In the genomic region with DNA sequence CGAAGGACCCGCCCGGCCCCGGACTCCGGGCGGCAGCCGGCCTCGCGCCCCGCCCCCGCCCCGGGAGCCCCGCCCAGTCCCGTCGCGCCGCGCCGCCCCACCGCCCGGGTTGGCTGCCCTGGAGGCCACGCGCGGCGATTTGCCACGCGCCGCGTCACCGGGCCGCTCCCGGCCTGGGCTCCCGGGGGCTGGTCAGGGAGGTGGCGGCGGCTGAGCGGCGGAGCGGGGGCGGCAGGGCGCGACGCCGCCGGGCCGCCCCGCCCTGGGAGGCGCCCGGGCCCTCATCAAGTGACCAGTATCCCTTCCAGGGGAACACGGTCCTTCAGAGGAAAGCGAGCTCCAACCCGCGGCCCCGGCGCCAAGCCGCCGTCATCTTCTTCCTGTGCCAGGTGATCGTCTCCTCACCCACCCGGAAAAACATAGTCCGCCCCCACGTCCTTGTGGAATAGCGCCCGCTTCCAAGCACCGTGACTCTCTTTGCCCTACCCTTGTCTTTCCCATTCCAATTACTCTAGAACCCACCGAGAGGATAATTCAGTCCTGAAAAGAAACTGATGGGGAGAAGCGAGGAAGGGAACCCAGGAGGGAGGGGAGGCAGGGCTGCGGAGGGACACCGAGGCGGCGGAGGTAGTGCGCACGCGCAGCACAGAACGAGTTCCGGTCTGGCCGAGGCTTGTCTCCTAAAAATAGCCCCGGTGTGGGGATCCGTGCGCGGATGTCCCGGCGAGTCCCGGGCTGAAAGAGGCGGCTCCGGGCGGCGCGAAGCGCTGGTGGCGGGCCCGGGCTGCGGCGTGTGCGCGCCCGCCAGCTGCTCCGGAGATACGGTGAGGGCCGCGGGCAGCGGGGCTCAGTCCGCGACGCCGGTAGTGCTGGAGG, we compare ENCODE assay signal across 1 cellular context.
TF ChIP-seq lines count a peak whose summit lies in the region.

A gene (plus strand): TSS at position 704 of the 876 bp plus-strand sequence. CDS start 67,136 bp downstream, outside the sequence.

TF ChIP-seq in HepG2, 621 proteins besides CTCF, POLR2A, EP300 and RAD21 (continued from another document and continues in another):
- TF ChIP-seq, protein P1, sequence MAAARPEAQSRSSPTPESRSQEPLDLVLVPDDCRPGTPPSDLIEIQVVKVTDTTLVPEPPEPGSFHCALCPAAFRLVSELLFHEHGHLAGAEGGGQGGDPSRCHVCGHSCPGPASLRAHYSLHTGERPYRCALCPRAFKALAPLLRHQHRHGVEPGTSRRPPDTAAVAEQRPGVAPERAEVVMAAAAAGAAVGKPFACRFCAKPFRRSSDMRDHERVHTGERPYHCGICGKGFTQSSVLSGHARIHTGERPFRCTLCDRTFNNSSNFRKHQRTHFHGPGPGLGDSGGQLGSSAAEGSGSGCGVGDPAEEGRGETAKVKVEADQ (CRISPR knock-in tag; IDR thresholded peaks at IDR 0.05; ENCODE audit: borderline replicate concordance) = peak; percentile 39; the same call in 1 of the 2 replicates
- TF ChIP-seq TEAD3 (CRISPR knock-in tag; optimal IDR thresholded peaks at IDR 0.05; ENCODE audit: borderline replicate concordance) (no peak), ZMAT3 (CRISPR knock-in tag; conservative IDR thresholded peaks at IDR 0.05) (peak; percentile 54; the same call in 1 of the 2 replicates), ZSCAN29 (CRISPR knock-in tag; conservative IDR thresholded peaks at IDR 0.05) (peak; percentile 40; the same call in 1 of the 2 replicates), MED8 (CRISPR knock-in tag; IDR thresholded peaks at IDR 0.05; ENCODE audit: insufficient replicate concordance) (peak; percentile 61), KAT2B (IDR thresholded peaks at IDR 0.05; ENCODE audit: borderline replicate concordance, low read depth, low read length) (no peak), CC2D1A (CRISPR knock-in tag; IDR thresholded peaks at IDR 0.05) (no peak), ELF3 (CRISPR knock-in tag; IDR thresholded peaks at IDR 0.05) (peak; percentile 53; the same call in 1 of the 2 replicates), PITX1 (CRISPR knock-in tag; IDR thresholded peaks at IDR 0.05) (0 out of 2 replicates have a peak, but pooled peaks have one; percentile 42), ZNF546 (CRISPR knock-in tag; conservative IDR thresholded peaks at IDR 0.05) (no peak; the same call in 1 of the 2 replicates), CHCHD3 (CRISPR knock-in tag; IDR thresholded peaks at IDR 0.05) (no peak), ETV5 (CRISPR knock-in tag; IDR thresholded peaks at IDR 0.05; ENCODE audit: borderline replicate concordance) (peak; percentile 81), ZNF431 (CRISPR knock-in tag; IDR thresholded peaks at IDR 0.05; ENCODE audit: borderline replicate concordance, low read depth) (no peak), ASH2L (IDR thresholded peaks at IDR 0.05; ENCODE audit: insufficient read length, low read depth, low read length) (peak; percentile 93), NFYC (CRISPR knock-in tag; IDR thresholded peaks at IDR 0.05) (no peak), ZNF468 (CRISPR knock-in tag; IDR thresholded peaks at IDR 0.05) (no peak), PRPF4 (IDR thresholded peaks at IDR 0.05; ENCODE audit: low read depth, low read length, poor library complexity, severe bottlenecking) (no peak), ZNF777 (CRISPR knock-in tag; IDR thresholded peaks at IDR 0.05) (peak; percentile 38)
- TF ChIP-seq, protein P2, sequence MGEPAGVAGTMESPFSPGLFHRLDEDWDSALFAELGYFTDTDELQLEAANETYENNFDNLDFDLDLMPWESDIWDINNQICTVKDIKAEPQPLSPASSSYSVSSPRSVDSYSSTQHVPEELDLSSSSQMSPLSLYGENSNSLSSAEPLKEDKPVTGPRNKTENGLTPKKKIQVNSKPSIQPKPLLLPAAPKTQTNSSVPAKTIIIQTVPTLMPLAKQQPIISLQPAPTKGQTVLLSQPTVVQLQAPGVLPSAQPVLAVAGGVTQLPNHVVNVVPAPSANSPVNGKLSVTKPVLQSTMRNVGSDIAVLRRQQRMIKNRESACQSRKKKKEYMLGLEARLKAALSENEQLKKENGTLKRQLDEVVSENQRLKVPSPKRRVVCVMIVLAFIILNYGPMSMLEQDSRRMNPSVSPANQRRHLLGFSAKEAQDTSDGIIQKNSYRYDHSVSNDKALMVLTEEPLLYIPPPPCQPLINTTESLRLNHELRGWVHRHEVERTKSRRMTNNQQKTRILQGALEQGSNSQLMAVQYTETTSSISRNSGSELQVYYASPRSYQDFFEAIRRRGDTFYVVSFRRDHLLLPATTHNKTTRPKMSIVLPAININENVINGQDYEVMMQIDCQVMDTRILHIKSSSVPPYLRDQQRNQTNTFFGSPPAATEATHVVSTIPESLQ (CRISPR knock-in tag; conservative IDR thresholded peaks at IDR 0.05) = peak; percentile 71; the same call in 1 of the 2 replicates
- TF ChIP-seq, protein P3, sequence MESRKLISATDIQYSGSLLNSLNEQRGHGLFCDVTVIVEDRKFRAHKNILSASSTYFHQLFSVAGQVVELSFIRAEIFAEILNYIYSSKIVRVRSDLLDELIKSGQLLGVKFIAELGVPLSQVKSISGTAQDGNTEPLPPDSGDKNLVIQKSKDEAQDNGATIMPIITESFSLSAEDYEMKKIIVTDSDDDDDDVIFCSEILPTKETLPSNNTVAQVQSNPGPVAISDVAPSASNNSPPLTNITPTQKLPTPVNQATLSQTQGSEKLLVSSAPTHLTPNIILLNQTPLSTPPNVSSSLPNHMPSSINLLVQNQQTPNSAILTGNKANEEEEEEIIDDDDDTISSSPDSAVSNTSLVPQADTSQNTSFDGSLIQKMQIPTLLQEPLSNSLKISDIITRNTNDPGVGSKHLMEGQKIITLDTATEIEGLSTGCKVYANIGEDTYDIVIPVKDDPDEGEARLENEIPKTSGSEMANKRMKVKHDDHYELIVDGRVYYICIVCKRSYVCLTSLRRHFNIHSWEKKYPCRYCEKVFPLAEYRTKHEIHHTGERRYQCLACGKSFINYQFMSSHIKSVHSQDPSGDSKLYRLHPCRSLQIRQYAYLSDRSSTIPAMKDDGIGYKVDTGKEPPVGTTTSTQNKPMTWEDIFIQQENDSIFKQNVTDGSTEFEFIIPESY (CRISPR knock-in tag; IDR thresholded peaks at IDR 0.05) = peak; percentile 44; the same call in 1 of the 2 replicates
- TF ChIP-seq, protein P4, sequence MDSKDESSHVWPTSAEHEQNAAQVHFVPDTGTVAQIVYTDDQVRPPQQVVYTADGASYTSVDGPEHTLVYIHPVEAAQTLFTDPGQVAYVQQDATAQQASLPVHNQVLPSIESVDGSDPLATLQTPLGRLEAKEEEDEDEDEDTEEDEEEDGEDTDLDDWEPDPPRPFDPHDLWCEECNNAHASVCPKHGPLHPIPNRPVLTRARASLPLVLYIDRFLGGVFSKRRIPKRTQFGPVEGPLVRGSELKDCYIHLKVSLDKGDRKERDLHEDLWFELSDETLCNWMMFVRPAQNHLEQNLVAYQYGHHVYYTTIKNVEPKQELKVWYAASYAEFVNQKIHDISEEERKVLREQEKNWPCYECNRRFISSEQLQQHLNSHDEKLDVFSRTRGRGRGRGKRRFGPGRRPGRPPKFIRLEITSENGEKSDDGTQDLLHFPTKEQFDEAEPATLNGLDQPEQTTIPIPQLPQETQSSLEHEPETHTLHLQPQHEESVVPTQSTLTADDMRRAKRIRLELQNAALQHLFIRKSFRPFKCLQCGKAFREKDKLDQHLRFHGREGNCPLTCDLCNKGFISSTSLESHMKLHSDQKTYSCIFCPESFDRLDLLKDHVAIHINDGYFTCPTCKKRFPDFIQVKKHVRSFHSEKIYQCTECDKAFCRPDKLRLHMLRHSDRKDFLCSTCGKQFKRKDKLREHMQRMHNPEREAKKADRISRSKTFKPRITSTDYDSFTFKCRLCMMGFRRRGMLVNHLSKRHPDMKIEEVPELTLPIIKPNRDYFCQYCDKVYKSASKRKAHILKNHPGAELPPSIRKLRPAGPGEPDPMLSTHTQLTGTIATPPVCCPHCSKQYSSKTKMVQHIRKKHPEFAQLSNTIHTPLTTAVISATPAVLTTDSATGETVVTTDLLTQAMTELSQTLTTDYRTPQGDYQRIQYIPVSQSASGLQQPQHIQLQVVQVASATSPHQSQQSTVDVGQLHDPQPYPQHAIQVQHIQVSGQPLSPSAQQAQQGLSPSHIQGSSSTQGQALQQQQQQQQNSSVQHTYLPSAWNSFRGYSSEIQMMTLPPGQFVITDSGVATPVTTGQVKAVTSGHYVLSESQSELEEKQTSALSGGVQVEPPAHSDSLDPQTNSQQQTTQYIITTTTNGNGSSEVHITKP (CRISPR knock-in tag; IDR thresholded peaks at IDR 0.05; ENCODE audit: low read depth) = no peak
- TF ChIP-seq, protein P5, sequence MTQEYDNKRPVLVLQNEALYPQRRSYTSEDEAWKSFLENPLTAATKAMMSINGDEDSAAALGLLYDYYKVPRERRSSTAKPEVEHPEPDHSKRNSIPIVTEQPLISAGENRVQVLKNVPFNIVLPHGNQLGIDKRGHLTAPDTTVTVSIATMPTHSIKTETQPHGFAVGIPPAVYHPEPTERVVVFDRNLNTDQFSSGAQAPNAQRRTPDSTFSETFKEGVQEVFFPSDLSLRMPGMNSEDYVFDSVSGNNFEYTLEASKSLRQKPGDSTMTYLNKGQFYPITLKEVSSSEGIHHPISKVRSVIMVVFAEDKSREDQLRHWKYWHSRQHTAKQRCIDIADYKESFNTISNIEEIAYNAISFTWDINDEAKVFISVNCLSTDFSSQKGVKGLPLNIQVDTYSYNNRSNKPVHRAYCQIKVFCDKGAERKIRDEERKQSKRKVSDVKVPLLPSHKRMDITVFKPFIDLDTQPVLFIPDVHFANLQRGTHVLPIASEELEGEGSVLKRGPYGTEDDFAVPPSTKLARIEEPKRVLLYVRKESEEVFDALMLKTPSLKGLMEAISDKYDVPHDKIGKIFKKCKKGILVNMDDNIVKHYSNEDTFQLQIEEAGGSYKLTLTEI (CRISPR knock-in tag; conservative IDR thresholded peaks at IDR 0.05) = no peak
- TF ChIP-seq, protein P6, sequence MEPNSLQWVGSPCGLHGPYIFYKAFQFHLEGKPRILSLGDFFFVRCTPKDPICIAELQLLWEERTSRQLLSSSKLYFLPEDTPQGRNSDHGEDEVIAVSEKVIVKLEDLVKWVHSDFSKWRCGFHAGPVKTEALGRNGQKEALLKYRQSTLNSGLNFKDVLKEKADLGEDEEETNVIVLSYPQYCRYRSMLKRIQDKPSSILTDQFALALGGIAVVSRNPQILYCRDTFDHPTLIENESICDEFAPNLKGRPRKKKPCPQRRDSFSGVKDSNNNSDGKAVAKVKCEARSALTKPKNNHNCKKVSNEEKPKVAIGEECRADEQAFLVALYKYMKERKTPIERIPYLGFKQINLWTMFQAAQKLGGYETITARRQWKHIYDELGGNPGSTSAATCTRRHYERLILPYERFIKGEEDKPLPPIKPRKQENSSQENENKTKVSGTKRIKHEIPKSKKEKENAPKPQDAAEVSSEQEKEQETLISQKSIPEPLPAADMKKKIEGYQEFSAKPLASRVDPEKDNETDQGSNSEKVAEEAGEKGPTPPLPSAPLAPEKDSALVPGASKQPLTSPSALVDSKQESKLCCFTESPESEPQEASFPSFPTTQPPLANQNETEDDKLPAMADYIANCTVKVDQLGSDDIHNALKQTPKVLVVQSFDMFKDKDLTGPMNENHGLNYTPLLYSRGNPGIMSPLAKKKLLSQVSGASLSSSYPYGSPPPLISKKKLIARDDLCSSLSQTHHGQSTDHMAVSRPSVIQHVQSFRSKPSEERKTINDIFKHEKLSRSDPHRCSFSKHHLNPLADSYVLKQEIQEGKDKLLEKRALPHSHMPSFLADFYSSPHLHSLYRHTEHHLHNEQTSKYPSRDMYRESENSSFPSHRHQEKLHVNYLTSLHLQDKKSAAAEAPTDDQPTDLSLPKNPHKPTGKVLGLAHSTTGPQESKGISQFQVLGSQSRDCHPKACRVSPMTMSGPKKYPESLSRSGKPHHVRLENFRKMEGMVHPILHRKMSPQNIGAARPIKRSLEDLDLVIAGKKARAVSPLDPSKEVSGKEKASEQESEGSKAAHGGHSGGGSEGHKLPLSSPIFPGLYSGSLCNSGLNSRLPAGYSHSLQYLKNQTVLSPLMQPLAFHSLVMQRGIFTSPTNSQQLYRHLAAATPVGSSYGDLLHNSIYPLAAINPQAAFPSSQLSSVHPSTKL (CRISPR knock-in tag; IDR thresholded peaks at IDR 0.05) = peak; percentile 32; the same call in 1 of the 2 replicates
- TF ChIP-seq, protein P7, sequence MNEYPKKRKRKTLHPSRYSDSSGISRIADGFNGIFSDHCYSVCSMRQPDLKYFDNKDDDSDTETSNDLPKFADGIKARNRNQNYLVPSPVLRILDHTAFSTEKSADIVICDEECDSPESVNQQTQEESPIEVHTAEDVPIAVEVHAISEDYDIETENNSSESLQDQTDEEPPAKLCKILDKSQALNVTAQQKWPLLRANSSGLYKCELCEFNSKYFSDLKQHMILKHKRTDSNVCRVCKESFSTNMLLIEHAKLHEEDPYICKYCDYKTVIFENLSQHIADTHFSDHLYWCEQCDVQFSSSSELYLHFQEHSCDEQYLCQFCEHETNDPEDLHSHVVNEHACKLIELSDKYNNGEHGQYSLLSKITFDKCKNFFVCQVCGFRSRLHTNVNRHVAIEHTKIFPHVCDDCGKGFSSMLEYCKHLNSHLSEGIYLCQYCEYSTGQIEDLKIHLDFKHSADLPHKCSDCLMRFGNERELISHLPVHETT (CRISPR knock-in tag; conservative IDR thresholded peaks at IDR 0.05) = peak; percentile 65
- TF ChIP-seq, protein P8, sequence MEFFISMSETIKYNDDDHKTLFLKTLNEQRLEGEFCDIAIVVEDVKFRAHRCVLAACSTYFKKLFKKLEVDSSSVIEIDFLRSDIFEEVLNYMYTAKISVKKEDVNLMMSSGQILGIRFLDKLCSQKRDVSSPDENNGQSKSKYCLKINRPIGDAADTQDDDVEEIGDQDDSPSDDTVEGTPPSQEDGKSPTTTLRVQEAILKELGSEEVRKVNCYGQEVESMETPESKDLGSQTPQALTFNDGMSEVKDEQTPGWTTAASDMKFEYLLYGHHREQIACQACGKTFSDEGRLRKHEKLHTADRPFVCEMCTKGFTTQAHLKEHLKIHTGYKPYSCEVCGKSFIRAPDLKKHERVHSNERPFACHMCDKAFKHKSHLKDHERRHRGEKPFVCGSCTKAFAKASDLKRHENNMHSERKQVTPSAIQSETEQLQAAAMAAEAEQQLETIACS (CRISPR knock-in tag; IDR thresholded peaks at IDR 0.05) = peak; percentile 72
- TF ChIP-seq, protein P9, sequence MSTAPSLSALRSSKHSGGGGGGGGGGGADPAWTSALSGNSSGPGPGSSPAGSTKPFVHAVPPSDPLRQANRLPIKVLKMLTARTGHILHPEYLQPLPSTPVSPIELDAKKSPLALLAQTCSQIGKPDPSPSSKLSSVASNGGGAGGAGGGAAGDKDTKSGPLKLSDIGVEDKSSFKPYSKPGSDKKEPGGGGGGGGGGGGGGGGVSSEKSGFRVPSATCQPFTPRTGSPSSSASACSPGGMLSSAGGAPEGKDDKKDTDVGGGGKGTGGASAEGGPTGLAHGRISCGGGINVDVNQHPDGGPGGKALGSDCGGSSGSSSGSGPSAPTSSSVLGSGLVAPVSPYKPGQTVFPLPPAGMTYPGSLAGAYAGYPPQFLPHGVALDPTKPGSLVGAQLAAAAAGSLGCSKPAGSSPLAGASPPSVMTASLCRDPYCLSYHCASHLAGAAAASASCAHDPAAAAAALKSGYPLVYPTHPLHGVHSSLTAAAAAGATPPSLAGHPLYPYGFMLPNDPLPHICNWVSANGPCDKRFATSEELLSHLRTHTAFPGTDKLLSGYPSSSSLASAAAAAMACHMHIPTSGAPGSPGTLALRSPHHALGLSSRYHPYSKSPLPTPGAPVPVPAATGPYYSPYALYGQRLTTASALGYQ (CRISPR knock-in tag; IDR thresholded peaks at IDR 0.05) = 0 out of 2 replicates have a peak, but pooled peaks have one; percentile 20
- TF ChIP-seq, protein P10, sequence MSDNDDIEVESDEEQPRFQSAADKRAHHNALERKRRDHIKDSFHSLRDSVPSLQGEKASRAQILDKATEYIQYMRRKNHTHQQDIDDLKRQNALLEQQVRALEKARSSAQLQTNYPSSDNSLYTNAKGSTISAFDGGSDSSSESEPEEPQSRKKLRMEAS (IDR thresholded peaks at IDR 0.05) = peak; percentile 56
